ENCODE assay signal across 8 cellular contexts in the genomic region with DNA sequence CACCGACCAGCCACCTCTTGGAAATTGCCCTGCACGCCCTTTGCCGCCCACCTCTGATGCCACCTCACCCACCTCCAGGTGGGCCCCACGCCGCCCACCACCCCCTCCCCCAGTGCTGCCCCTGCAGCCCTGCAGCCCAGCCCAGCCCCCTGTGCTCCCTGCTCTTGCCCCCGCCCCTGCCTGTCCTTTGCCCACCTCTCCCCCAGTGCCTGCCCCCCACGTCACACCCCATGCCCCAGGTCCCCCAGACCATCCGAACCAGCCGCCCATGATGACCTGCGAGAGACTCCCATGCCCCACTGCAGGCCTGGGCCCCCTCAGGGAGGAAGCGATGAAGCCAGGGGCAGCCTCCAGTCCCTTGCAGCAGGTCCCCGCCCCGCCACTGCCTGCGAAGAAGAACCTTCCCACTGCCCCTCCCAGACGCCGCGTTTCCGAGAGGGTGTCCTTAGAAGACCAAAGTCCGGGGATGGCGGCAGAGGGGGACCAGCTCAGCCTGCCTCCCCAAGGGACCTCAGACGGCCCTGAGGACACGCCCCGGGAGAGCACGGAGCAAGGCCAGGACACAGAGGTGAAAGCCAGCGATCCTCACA.
DNase-seq lines count a peak whose midpoint lies in the region; ATAC-seq and TF ChIP-seq lines count a peak whose summit lies in the region.

No MANE protein-coding gene starts in this region.

- WGBS in mesendoderm (ENCODE audit: extremely low coverage, insufficient coverage, low lambda C conversion rate) = no CpG with 5 or more reads among the region's 25 CpGs

- no peak overlapping the region for H3K4me2 ChIP-seq in mesendoderm (ENCODE audit: low read length)
- no peak overlapping the region for H3K4me2 ChIP-seq in neural progenitor cell

- ATAC-seq in activated CD8-positive, alpha-beta memory T cell treated with anti-CD3 and anti-CD28 coated beads, Interleukin-2, amount 10 ng/mL, durations not matched to agents 7 days and 5 days = no peak
- peak; percentile 7 for ATAC-seq in stimulated activated naive CD8-positive, alpha-beta T cell treated with anti-CD3 and anti-CD28 coated beads, Interleukin-15, Interleukin-2, amounts not matched to agents 100 U/mL and 50 U/mL, for 24 hours
- no peak for ATAC-seq in GM19324 (IDR thresholded peaks at IDR 0.05; ENCODE audit: low FRiP score, unreplicated experiment)

- no peaks in the 10 kb centered on the region for H3K27me3 Mint-ChIP-seq in activated CD8-positive, alpha-beta memory T cell treated with anti-CD3 and anti-CD28 coated beads, Interleukin-2, amount 10 ng/mL, durations not matched to agents 7 days and 5 days
- H3K27me3 Mint-ChIP-seq in immature natural killer cell (ENCODE audit: low read depth in 3 of 3) (peaks cover 39 to 66% (median 46%) of the 10 kb centered on the region in 3 donors), neural progenitor cell (ENCODE audit: insufficient read depth, low read depth) (peaks cover 5% of the 10 kb centered on the region)

- H3K36me3 ChIP-seq in mesendoderm (ENCODE audit: control insufficient read depth, insufficient read depth, low read length) = no peaks in the 10 kb centered on the region
- no peaks in the 10 kb centered on the region for H3K36me3 ChIP-seq in neural progenitor cell

- H3K4me1 ChIP-seq in mesendoderm (ENCODE audit: control insufficient read depth, low read depth, low read length) (no peaks in the 10 kb centered on the region), neural progenitor cell (no peaks in the 10 kb centered on the region)

- no peaks in the 10 kb centered on the region for H3K79me1 ChIP-seq in mesendoderm (ENCODE audit: low read length)

- H4K20me1 ChIP-seq in neural progenitor cell (ENCODE audit: low read depth) = no peaks in the 10 kb centered on the region

- H3K4me3 ChIP-seq in HL-60 (replicated peaks; ENCODE audit: insufficient read depth, low read length) (peak overlapping the region; percentile 86), mesendoderm (ENCODE audit: low read length) (no peak overlapping the region), neural progenitor cell (no peak overlapping the region)

- H2BK5ac ChIP-seq in mesendoderm (ENCODE audit: low read length) = no peak overlapping the region

- H2AFZ ChIP-seq in neural progenitor cell (replicated peaks) = no peak overlapping the region

- no peak overlapping the region for H2BK15ac ChIP-seq in mesendoderm (replicated peaks; ENCODE audit: low read depth)

- H3K4me3 Mint-ChIP-seq in activated CD8-positive, alpha-beta memory T cell treated with anti-CD3 and anti-CD28 coated beads, Interleukin-2, amount 10 ng/mL, durations not matched to agents 7 days and 5 days = peak overlapping the region; percentile 75
- H3K4me3 Mint-ChIP-seq in immature natural killer cell (peak overlapping the region; percentile 99 to 100 (median 100)), neural progenitor cell (no peak overlapping the region)

- no peak overlapping the region for H3K18ac ChIP-seq in mesendoderm (ENCODE audit: low read length)

- DNase-seq in HL-60 (ENCODE audit: low read depth in 1 of 2, low spot score in 1 of 2) (peak; percentile 74 to 82), immature natural killer cell (peak in 1 of 3 donors; percentile 70), mesendoderm (no peak), neural progenitor cell (ENCODE audit: low spot score) (no peak), NAMALWA (ENCODE audit: low spot score) (no peak)
- no peak for DNase-seq in activated CD8-positive, alpha-beta memory T cell treated with anti-CD3 and anti-CD28 coated beads, Interleukin-2, amount 10 ng/mL, durations not matched to agents 7 days and 5 days
- peak; percentile 72 for DNase-seq in stimulated activated naive CD8-positive, alpha-beta T cell treated with anti-CD3 and anti-CD28 coated beads, Interleukin-15, Interleukin-2, amounts not matched to agents 100 U/mL and 50 U/mL, for 24 hours

- H3K4ac ChIP-seq in mesendoderm (ENCODE audit: low read depth, low read length) = no peak overlapping the region

- no peak overlapping the region for H2BK120ac ChIP-seq in mesendoderm (ENCODE audit: low read depth, low read length)

- H3K36me3 Mint-ChIP-seq in activated CD8-positive, alpha-beta memory T cell treated with anti-CD3 and anti-CD28 coated beads, Interleukin-2, amount 10 ng/mL, durations not matched to agents 7 days and 5 days = peaks cover 40% of the 10 kb centered on the region
- peaks cover 12 to 44% (median 20%) of the 10 kb centered on the region in 3 donors for H3K36me3 Mint-ChIP-seq in immature natural killer cell
- H3K36me3 Mint-ChIP-seq in neural progenitor cell = no peaks in the 10 kb centered on the region

- no peaks in the 10 kb centered on the region for H3K9me3 Mint-ChIP-seq in activated CD8-positive, alpha-beta memory T cell treated with anti-CD3 and anti-CD28 coated beads, Interleukin-2, amount 10 ng/mL, durations not matched to agents 7 days and 5 days (ENCODE audit: low read depth)
- H3K9me3 Mint-ChIP-seq in immature natural killer cell = no peaks in the 10 kb centered on the region
- H3K9me3 Mint-ChIP-seq in neural progenitor cell = no peaks in the 10 kb centered on the region

- H4K5ac ChIP-seq in mesendoderm (ENCODE audit: low read length) = no peak overlapping the region

- H3K79me2 ChIP-seq in mesendoderm (ENCODE audit: control insufficient read depth, insufficient read depth, low read length) = no peaks in the 10 kb centered on the region
- H3K79me2 ChIP-seq in neural progenitor cell (ENCODE audit: low read depth) = no peaks in the 10 kb centered on the region

- H3K9me3 ChIP-seq in neural progenitor cell (ENCODE audit: low read depth) = no peaks in the 10 kb centered on the region

- TF ChIP-seq CTCF in HL-60 (IDR thresholded peaks at IDR 0.05; ENCODE audit: insufficient read depth, low read length) (no peak), neural progenitor cell (IDR thresholded peaks at IDR 0.05) (no peak)

- H3K27me3 ChIP-seq in HL-60 (ENCODE audit: insufficient read depth, poor library complexity, severe bottlenecking) = no peaks in the 10 kb centered on the region
- H3K27me3 ChIP-seq in mesendoderm (ENCODE audit: insufficient read depth, low read length, poor library complexity) = no peaks in the 10 kb centered on the region
- no peaks in the 10 kb centered on the region for H3K27me3 ChIP-seq in neural progenitor cell

- no peak overlapping the region for H3K56ac ChIP-seq in mesendoderm (ENCODE audit: low read length)

- H3K23ac ChIP-seq in mesendoderm (ENCODE audit: low read length) = no peak overlapping the region

- no peaks in the 10 kb centered on the region for H3F3A ChIP-seq in neural progenitor cell (ENCODE audit: low read depth)

- H2AK5ac ChIP-seq in mesendoderm (ENCODE audit: low read length) = no peak overlapping the region

- H4K8ac ChIP-seq in mesendoderm (ENCODE audit: low read depth, low read length) = no peak overlapping the region

- peak overlapping the region; percentile 93 for H3K27ac Mint-ChIP-seq in activated CD8-positive, alpha-beta memory T cell treated with anti-CD3 and anti-CD28 coated beads, Interleukin-2, amount 10 ng/mL, durations not matched to agents 7 days and 5 days
- H3K27ac Mint-ChIP-seq in immature natural killer cell = peak overlapping the region; percentile 100
- H3K27ac Mint-ChIP-seq in neural progenitor cell = no peak overlapping the region

- peaks cover 81% of the 10 kb centered on the region for H3K4me1 Mint-ChIP-seq in activated CD8-positive, alpha-beta memory T cell treated with anti-CD3 and anti-CD28 coated beads, Interleukin-2, amount 10 ng/mL, durations not matched to agents 7 days and 5 days
- H3K4me1 Mint-ChIP-seq in immature natural killer cell (peaks cover 76 to 84% of the 10 kb centered on the region in 2 donors), neural progenitor cell (peaks cover 6% of the 10 kb centered on the region)

- H3K27ac ChIP-seq in HL-60 (replicated peaks) (peak overlapping the region; percentile 88), mesendoderm (ENCODE audit: low read depth, low read length) (no peak overlapping the region), neural progenitor cell (no peak overlapping the region)

- no peak overlapping the region for H3K9ac ChIP-seq in mesendoderm (ENCODE audit: low read length)
- no peak overlapping the region for H3K9ac ChIP-seq in neural progenitor cell

- CTCF ChIA-PET in activated CD8-positive, alpha-beta memory T cell treated with anti-CD3 and anti-CD28 coated beads, Interleukin-2, amount 10 ng/mL, durations not matched to agents 7 days and 5 days (lab: Charles Lee) = interaction anchor here (1.1 to 2.1 kb wide), 8 partner anchors 9 to 74 kb away, joined by 3 to 10 read pairs (median 4); no protein-coding TSS in a partner anchor

Comparison
In these comparisons a context has a peak if more than half of its experiments do, and no peak if none do; other contexts are left out.
1. DNase-seq: peak in HL-60 (2 of 2) and stimulated activated naive CD8-positive, alpha-beta T cell treated with anti-CD3 and anti-CD28 coated beads, Interleukin-15, Interleukin-2, amounts not matched to agents 100 U/mL and 50 U/mL, for 24 hours (single experiment); none in activated CD8-positive, alpha-beta memory T cell treated with anti-CD3 and anti-CD28 coated beads, Interleukin-2, amount 10 ng/mL, durations not matched to agents 7 days and 5 days (single experiment), mesendoderm (single experiment), neural progenitor cell (single experiment) and NAMALWA (single experiment).